In the genomic region with DNA sequence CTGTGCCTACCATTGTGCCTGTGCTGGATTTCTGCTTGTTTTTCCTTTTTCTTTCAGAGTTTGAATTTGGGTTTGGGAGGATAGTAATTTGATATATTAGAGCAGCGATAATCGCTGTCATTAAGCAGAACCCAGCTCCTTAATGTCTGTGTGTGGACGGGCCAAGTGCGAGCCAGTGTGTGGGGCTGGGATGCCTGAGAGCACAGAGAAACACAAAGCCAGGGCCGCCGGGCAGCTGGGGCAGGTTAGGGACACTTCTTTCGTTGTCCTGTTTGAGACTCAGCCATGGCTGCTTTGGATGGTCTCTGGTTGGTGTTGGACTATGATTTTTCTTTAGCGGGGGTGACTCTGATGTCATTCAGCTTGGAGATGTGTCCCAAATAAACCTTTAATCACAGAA, we compare ENCODE assay signal across 25 cellular contexts.
"Had no signal": no experiment of that assay in that cellular context is flagged by ENCODE, and none has a peak within 500 bp of the region (broad histone marks: within the 10 kb centered on the region; RNA-seq: fewer than 3 reads in every experiment).

No MANE protein-coding gene starts in this region.

- H3K27me3 ChIP-seq: heart right ventricle, right lobe of liver, testis, uterus had no signal

- H3K36me3 ChIP-seq: heart right ventricle, right lobe of liver, uterus had no signal

- H3K9me3 Mint-ChIP-seq: activated CD4-positive, alpha-beta T cell treated with anti-CD3 and anti-CD28 coated beads, Interleukin-2, amount 10 ng/mL, durations not matched to agents 24 days and 14 days; activated naive CD4-positive, alpha-beta T cell treated with anti-CD3 and anti-CD28 coated beads, Interleukin-2, amount 50 U/mL, for 72 hours; activated T-helper 1 cell treated with anti-CD3 and anti-CD28 coated beads, Interleukin-12 subunit alpha, Interleukin-12 subunit beta, Interleukin-2, Interleukin-4 antibody, amounts not matched to agents 30 ng/mL and 10 ng/mL and 1 ng/mL, durations not matched to agents 14 hours and 24 hours and 36 hours; dendritic cell treated with granulocyte-macrophage colony-stimulating factor and Interleukin-4, amounts not matched to agents 40 ng/mL and 50 ng/mL, for 4 days; nephron progenitor cell; stimulated activated effector memory CD8-positive, alpha-beta T cell treated with anti-CD3 and anti-CD28 coated beads, Interleukin-12 subunit alpha, Interleukin-12 subunit beta, amount 100 ng/mL, for 72 hours; stimulated activated naive CD8-positive, alpha-beta T cell treated with anti-CD3 and anti-CD28 coated beads, Interleukin-15, amount 100 ng/mL, for 72 hours; T-helper 1 cell treated with Interleukin-12 subunit alpha and Interleukin-12 subunit beta and Interleukin-4 antibody, amounts not matched to agents 30 μg/mL and 1 μg/mL, for 36 hours had no signal

- H3K4me3 ChIP-seq: heart right ventricle, mucosa of descending colon, right lobe of liver, skin epidermis, testis, uterus had no signal

- DNase-seq: activated CD4-positive, alpha-beta memory T cell treated with anti-CD3 and anti-CD28 coated beads, Interleukin-2, amount 10 ng/mL, durations not matched to agents 7 days and 5 days; activated CD4-positive, alpha-beta T cell treated with anti-CD3 and anti-CD28 coated beads, Interleukin-2, amount 10 ng/mL, durations not matched to agents 24 days and 14 days; activated gamma-delta T cell; effector CD8-positive, alpha-beta T cell; erythroblast; foreskin fibroblast; heart right ventricle; islet precursor cell; left cardiac atrium; mesendoderm; nephron progenitor cell; occipital lobe; stimulated activated CD4-positive, alpha-beta T cell treated with anti-CD3 and anti-CD28 coated beads, Interleukin-1b, Interleukin-23, amount 100 ng/mL, for 48 hours; stimulated activated naive CD8-positive, alpha-beta T cell treated with anti-CD3 and anti-CD28 coated beads, Interleukin-15, amount 100 ng/mL, for 72 hours; testis; trophoblast cell; uterus had no signal

- H3K36me3 Mint-ChIP-seq: stimulated activated effector memory CD8-positive, alpha-beta T cell treated with anti-CD3 and anti-CD28 coated beads, Interleukin-12 subunit alpha, Interleukin-12 subunit beta, amount 100 ng/mL, for 72 hours had no signal

- H3K4me3 Mint-ChIP-seq: activated CD4-positive, alpha-beta memory T cell treated with anti-CD3 and anti-CD28 coated beads, Interleukin-2, amount 10 ng/mL, durations not matched to agents 7 days and 5 days; activated CD4-positive, alpha-beta T cell treated with anti-CD3 and anti-CD28 coated beads, Interleukin-2, amount 10 ng/mL, durations not matched to agents 24 days and 14 days; activated T-helper 1 cell treated with anti-CD3 and anti-CD28 coated beads, Interleukin-12 subunit alpha, Interleukin-12 subunit beta, Interleukin-2, Interleukin-4 antibody, amounts not matched to agents 30 ng/mL and 10 ng/mL and 1 ng/mL, durations not matched to agents 14 hours and 24 hours and 36 hours; dendritic cell treated with granulocyte-macrophage colony-stimulating factor and Interleukin-4, amounts not matched to agents 40 ng/mL and 50 ng/mL, for 4 days; nephron progenitor cell; stimulated activated effector memory CD8-positive, alpha-beta T cell treated with anti-CD3 and anti-CD28 coated beads, Interleukin-12 subunit alpha, Interleukin-12 subunit beta, amount 100 ng/mL, for 72 hours; stimulated activated naive CD8-positive, alpha-beta T cell treated with anti-CD3 and anti-CD28 coated beads, Interleukin-15, amount 100 ng/mL, for 72 hours; T-helper 1 cell treated with Interleukin-12 subunit alpha and Interleukin-12 subunit beta and Interleukin-4 antibody, amounts not matched to agents 30 μg/mL and 1 μg/mL, for 36 hours had no signal

- H3K27me3 Mint-ChIP-seq: activated CD4-positive, alpha-beta memory T cell treated with anti-CD3 and anti-CD28 coated beads, Interleukin-2, amount 10 ng/mL, durations not matched to agents 7 days and 5 days; stimulated activated naive CD8-positive, alpha-beta T cell treated with anti-CD3 and anti-CD28 coated beads, Interleukin-15, amount 100 ng/mL, for 72 hours had no signal

- H3K27ac Mint-ChIP-seq: activated CD4-positive, alpha-beta memory T cell treated with anti-CD3 and anti-CD28 coated beads, Interleukin-2, amount 10 ng/mL, durations not matched to agents 7 days and 5 days; activated CD4-positive, alpha-beta T cell treated with anti-CD3 and anti-CD28 coated beads, Interleukin-2, amount 10 ng/mL, durations not matched to agents 24 days and 14 days; activated naive CD4-positive, alpha-beta T cell treated with anti-CD3 and anti-CD28 coated beads, Interleukin-2, amount 50 U/mL, for 72 hours; activated T-helper 1 cell treated with anti-CD3 and anti-CD28 coated beads, Interleukin-12 subunit alpha, Interleukin-12 subunit beta, Interleukin-2, Interleukin-4 antibody, amounts not matched to agents 30 ng/mL and 10 ng/mL and 1 ng/mL, durations not matched to agents 14 hours and 24 hours and 36 hours; dendritic cell treated with granulocyte-macrophage colony-stimulating factor and Interleukin-4, amounts not matched to agents 40 ng/mL and 50 ng/mL, for 4 days; nephron progenitor cell; stimulated activated effector memory CD8-positive, alpha-beta T cell treated with anti-CD3 and anti-CD28 coated beads, Interleukin-12 subunit alpha, Interleukin-12 subunit beta, amount 100 ng/mL, for 72 hours; stimulated activated naive CD8-positive, alpha-beta T cell treated with anti-CD3 and anti-CD28 coated beads, Interleukin-15, amount 100 ng/mL, for 72 hours; T-helper 1 cell treated with Interleukin-12 subunit alpha and Interleukin-12 subunit beta and Interleukin-4 antibody, amounts not matched to agents 30 μg/mL and 1 μg/mL, for 36 hours had no signal

- H3K9me3 ChIP-seq: heart right ventricle, mucosa of descending colon, right lobe of liver, testis, uterus had no signal

- H3K27ac ChIP-seq: heart right ventricle, right lobe of liver, skin epidermis, testis, uterus had no signal

- H3K4me1 ChIP-seq: right lobe of liver, uterus had no signal

- ATAC-seq: activated naive CD4-positive, alpha-beta T cell treated with anti-CD3 and anti-CD28 coated beads, Interleukin-2, amount 50 U/mL, for 72 hours; heart right ventricle; left cardiac atrium; right lobe of liver; stimulated activated effector memory CD8-positive, alpha-beta T cell treated with anti-CD3 and anti-CD28 coated beads, Interleukin-12 subunit alpha, Interleukin-12 subunit beta, amount 100 ng/mL, for 72 hours; stimulated activated naive CD8-positive, alpha-beta T cell treated with anti-CD3 and anti-CD28 coated beads, Interleukin-15, amount 100 ng/mL, for 72 hours had no signal
